17 cellular contexts compared by ENCODE assay signal in the genomic region with DNA sequence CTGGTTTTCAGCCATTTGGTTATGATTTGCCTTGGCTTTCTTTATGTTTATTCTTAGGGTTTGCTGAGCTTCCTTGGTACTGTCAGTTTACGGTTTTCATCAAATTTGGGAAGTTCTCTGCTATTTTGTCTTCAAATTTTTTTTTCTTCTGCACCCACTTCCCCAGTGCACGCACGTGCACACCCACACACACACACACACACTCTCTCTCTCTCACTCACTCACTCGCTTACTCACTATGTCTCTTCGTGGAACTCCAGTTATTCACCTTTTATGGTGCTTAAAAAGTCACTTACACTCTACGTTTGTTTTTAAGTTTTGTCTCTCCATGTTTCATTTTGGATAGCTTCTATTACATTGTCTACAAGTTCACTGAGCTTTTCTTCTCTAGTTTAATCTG. TPM values are rescaled to one million over a fixed set of nuclear protein-coding genes. Genes with fewer than 3 reads are reported as not detected.
DNase-seq lines count a peak whose midpoint lies in the region; ATAC-seq and TF ChIP-seq lines count a peak whose summit lies in the region.
"Had no signal": no experiment of that assay in that cellular context is flagged by ENCODE, and none has a peak within 500 bp of the region (broad histone marks: within the 10 kb centered on the region; RNA-seq: fewer than 3 reads in every experiment).

No MANE protein-coding gene starts in this region.

- peaks cover 2% of the 10 kb centered on the region for H3K36me3 Mint-ChIP-seq in activated naive CD4-positive, alpha-beta T cell treated with anti-CD3 and anti-CD28 coated beads for 36 hours (ENCODE audit: low read depth)
- H3K36me3 Mint-ChIP-seq in activated naive CD4-positive, alpha-beta T cell treated with anti-CD3 and anti-CD28 coated beads, Interleukin-2, amount 10 ng/mL, durations not matched to agents 7 days and 5 days = peaks cover 19% of the 10 kb centered on the region
- peaks cover 45% of the 10 kb centered on the region for H3K36me3 Mint-ChIP-seq in activated T-helper 17 cell treated with anti-CD3 and anti-CD28 coated beads, Interleukin-2, amount 50 U/mL, for 72 hours (ENCODE audit: low read depth)
- peaks cover 11% of the 10 kb centered on the region for H3K36me3 Mint-ChIP-seq in stimulated activated memory B cell treated with anti-CD40 and anti-IgM and Interleukin-4, amounts not matched to agents 10 μg/mL and 1 μg/mL and 100 μg/mL, for 72 hours

- peaks cover 42% of the 10 kb centered on the region for H3K4me1 Mint-ChIP-seq in activated naive CD4-positive, alpha-beta T cell treated with anti-CD3 and anti-CD28 coated beads for 36 hours (ENCODE audit: low read depth)
- H3K4me1 Mint-ChIP-seq in activated naive CD4-positive, alpha-beta T cell treated with anti-CD3 and anti-CD28 coated beads, Interleukin-2, amount 10 ng/mL, durations not matched to agents 7 days and 5 days = peaks cover 45% of the 10 kb centered on the region
- peaks cover 37% of the 10 kb centered on the region for H3K4me1 Mint-ChIP-seq in activated T-helper 17 cell treated with anti-CD3 and anti-CD28 coated beads, Interleukin-2, amount 50 U/mL, for 72 hours
- H3K4me1 Mint-ChIP-seq in stimulated activated memory B cell treated with anti-CD40 and anti-IgM and Interleukin-4, amounts not matched to agents 10 μg/mL and 1 μg/mL and 100 μg/mL, for 72 hours = peaks cover 46% of the 10 kb centered on the region

- peaks cover 3% of the 10 kb centered on the region for H3K4me1 ChIP-seq in ovary (ENCODE audit: insufficient read depth)

- H3K27ac Mint-ChIP-seq in activated naive CD4-positive, alpha-beta T cell treated with anti-CD3 and anti-CD28 coated beads for 36 hours = no peak overlapping the region
- no peak overlapping the region for H3K27ac Mint-ChIP-seq in activated naive CD4-positive, alpha-beta T cell treated with anti-CD3 and anti-CD28 coated beads, Interleukin-2, amount 10 ng/mL, durations not matched to agents 7 days and 5 days
- no peak overlapping the region for H3K27ac Mint-ChIP-seq in activated T-helper 17 cell treated with anti-CD3 and anti-CD28 coated beads, Interleukin-2, amount 50 U/mL, for 72 hours
- no peak overlapping the region for H3K27ac Mint-ChIP-seq in stimulated activated memory B cell treated with anti-CD40 and anti-IgM and Interleukin-4, amounts not matched to agents 10 μg/mL and 1 μg/mL and 100 μg/mL, for 72 hours
- H3K27ac Mint-ChIP-seq: nephron progenitor cell had no signal

- no peak overlapping the region for H3K4me3 Mint-ChIP-seq in activated naive CD4-positive, alpha-beta T cell treated with anti-CD3 and anti-CD28 coated beads for 36 hours
- no peak overlapping the region for H3K4me3 Mint-ChIP-seq in activated naive CD4-positive, alpha-beta T cell treated with anti-CD3 and anti-CD28 coated beads, Interleukin-2, amount 10 ng/mL, durations not matched to agents 7 days and 5 days
- no peak overlapping the region for H3K4me3 Mint-ChIP-seq in activated T-helper 17 cell treated with anti-CD3 and anti-CD28 coated beads, Interleukin-2, amount 50 U/mL, for 72 hours
- H3K4me3 Mint-ChIP-seq in stimulated activated memory B cell treated with anti-CD40 and anti-IgM and Interleukin-4, amounts not matched to agents 10 μg/mL and 1 μg/mL and 100 μg/mL, for 72 hours = no peak overlapping the region
- H3K4me3 Mint-ChIP-seq: nephron progenitor cell had no signal

- intact Hi-C loops in activated naive CD4-positive, alpha-beta T cell treated with anti-CD3 and anti-CD28 coated beads for 36 hours (cut with micrococcal nuclease) = loop anchor here (2.0 to 10.0 kb wide), 5 partner anchors 26 to 1996 kb away; a partner anchor contains a TSS
- intact Hi-C loops in ovary (cut with DNase I) = no loop called here

- H3K9me3 Mint-ChIP-seq in activated naive CD4-positive, alpha-beta T cell treated with anti-CD3 and anti-CD28 coated beads for 36 hours = no peaks in the 10 kb centered on the region
- H3K9me3 Mint-ChIP-seq in activated naive CD4-positive, alpha-beta T cell treated with anti-CD3 and anti-CD28 coated beads, Interleukin-2, amount 10 ng/mL, durations not matched to agents 7 days and 5 days = no peaks in the 10 kb centered on the region
- no peaks in the 10 kb centered on the region for H3K9me3 Mint-ChIP-seq in activated T-helper 17 cell treated with anti-CD3 and anti-CD28 coated beads, Interleukin-2, amount 50 U/mL, for 72 hours
- no peaks in the 10 kb centered on the region for H3K9me3 Mint-ChIP-seq in stimulated activated memory B cell treated with anti-CD40 and anti-IgM and Interleukin-4, amounts not matched to agents 10 μg/mL and 1 μg/mL and 100 μg/mL, for 72 hours
- H3K9me3 Mint-ChIP-seq: nephron progenitor cell had no signal

- H3K27me3 ChIP-seq in HL-60 (ENCODE audit: insufficient read depth, poor library complexity, severe bottlenecking) = no peaks in the 10 kb centered on the region
- H3K27me3 ChIP-seq in ovary = no peaks in the 10 kb centered on the region
- H3K27me3 ChIP-seq: cardiac muscle cell, heart left ventricle had no signal

- no peaks in the 10 kb centered on the region for H3K9me3 ChIP-seq in ovary
- H3K9me3 ChIP-seq: heart left ventricle had no signal

- TF ChIP-seq CTCF in HL-60 (IDR thresholded peaks at IDR 0.05; ENCODE audit: insufficient read depth, low read length) (no peak), coronary artery (IDR thresholded peaks at IDR 0.05) (no peak), ovary (IDR thresholded peaks at IDR 0.05) (no peak)

- ATAC-seq in activated T-helper 17 cell treated with anti-CD3 and anti-CD28 coated beads, Interleukin-2, amount 50 U/mL, for 72 hours (replicated peaks) = peak; percentile 30
- peak; percentile 62 for ATAC-seq in stimulated activated memory B cell treated with anti-CD40 and anti-IgM and Interleukin-4, amounts not matched to agents 10 μg/mL and 1 μg/mL and 100 μg/mL, for 72 hours
- ATAC-seq in GM21367 (IDR thresholded peaks at IDR 0.05; ENCODE audit: unreplicated experiment) = no peak

- no peak for TF ChIP-seq EP300 in ovary (IDR thresholded peaks at IDR 0.05)

- CTCF ChIA-PET in activated naive CD4-positive, alpha-beta T cell treated with anti-CD3 and anti-CD28 coated beads for 36 hours (lab: Charles Lee) = no interaction called here
- CTCF ChIA-PET in activated naive CD4-positive, alpha-beta T cell treated with anti-CD3 and anti-CD28 coated beads, Interleukin-2, amount 10 ng/mL, durations not matched to agents 7 days and 5 days (lab: Charles Lee) = interaction anchor here (1.9 kb wide), 1 partner anchor 198 kb away, joined by 4 read pairs; no protein-coding TSS in a partner anchor

- DNase-seq in activated naive CD4-positive, alpha-beta T cell treated with anti-CD3 and anti-CD28 coated beads for 36 hours = peak; percentile 44
- DNase-seq in activated naive CD4-positive, alpha-beta T cell treated with anti-CD3 and anti-CD28 coated beads, Interleukin-2, amount 10 ng/mL, durations not matched to agents 7 days and 5 days = no peak
- DNase-seq in HL-60 (ENCODE audit: low read depth in 1 of 2, low spot score in 1 of 2) (peak in 1 of 2 experiments; percentile 55), coronary artery (ENCODE audit: low spot score) (no peak), ovary (no peak)
- DNase-seq: effector CD4-positive, alpha-beta T cell; GDM1; H7; heart left ventricle; islet precursor cell; mammary epithelial cell; NCI-H1930; nephron progenitor cell had no signal

- H3K27ac ChIP-seq in HL-60 (replicated peaks) (peak overlapping the region; percentile 10), coronary artery (no peak overlapping the region), ovary (no peak overlapping the region)

- no peaks in the 10 kb centered on the region for H3K27me3 Mint-ChIP-seq in activated naive CD4-positive, alpha-beta T cell treated with anti-CD3 and anti-CD28 coated beads for 36 hours (ENCODE audit: low read depth)
- H3K27me3 Mint-ChIP-seq in activated naive CD4-positive, alpha-beta T cell treated with anti-CD3 and anti-CD28 coated beads, Interleukin-2, amount 10 ng/mL, durations not matched to agents 7 days and 5 days = no peaks in the 10 kb centered on the region
- no peaks in the 10 kb centered on the region for H3K27me3 Mint-ChIP-seq in activated T-helper 17 cell treated with anti-CD3 and anti-CD28 coated beads, Interleukin-2, amount 50 U/mL, for 72 hours
- H3K27me3 Mint-ChIP-seq in stimulated activated memory B cell treated with anti-CD40 and anti-IgM and Interleukin-4, amounts not matched to agents 10 μg/mL and 1 μg/mL and 100 μg/mL, for 72 hours = no peaks in the 10 kb centered on the region

- WGBS in ovary, 3 donors = 87 to 95% (median 94%) methylated on average over 6 of the region's 6 CpGs

- no peaks in the 10 kb centered on the region for H3K36me3 ChIP-seq in ovary
- H3K36me3 ChIP-seq: cardiac muscle cell, heart left ventricle had no signal

- H3K4me3 ChIP-seq in HL-60 (replicated peaks; ENCODE audit: insufficient read depth, low read length) = no peak overlapping the region
- H3K4me3 ChIP-seq in coronary artery = no peak overlapping the region
- H3K4me3 ChIP-seq in ovary = no peak overlapping the region
- H3K4me3 ChIP-seq: cardiac muscle cell, heart left ventricle had no signal

- TF ChIP-seq POLR2A in ovary (IDR thresholded peaks at IDR 0.05) = no peak

RNA-seq across cellular contexts. Expression of a gene that starts 7.1 kb away (rescaled TPM):
- 10 to 100 TPM; 24.2 to 25.0 TPM for total RNA-seq in activated naive CD4-positive, alpha-beta T cell treated with anti-CD3 and anti-CD28 coated beads for 36 hours
- 10 to 100 TPM; 30.3 to 48.6 TPM for total RNA-seq in activated T-helper 17 cell treated with anti-CD3 and anti-CD28 coated beads, Interleukin-2, amount 50 U/mL, for 72 hours
- total RNA-seq in ovary = 10 to 100 TPM; 27.5 to 41.0 (median 34.6) TPM
- polyA plus RNA-seq in ovary = 10 to 100 TPM in 1 of 2 donors, 1 to 10 TPM in 1; 10.0 to 16.4 TPM
